In genomic region chr2:25376750-25377621, GRCh38 we compare ENCODE assay signal across 8 cellular contexts. TPM values are rescaled to one million over a fixed set of nuclear protein-coding genes. Genes with fewer than 3 reads are reported as not detected.
DNase-seq lines count a peak whose midpoint lies in the region; ATAC-seq and TF ChIP-seq lines count a peak whose summit lies in the region.

No MANE protein-coding gene starts in this region.

- H3K4me1 Mint-ChIP-seq in CD14-positive monocyte: peaks cover 39% of the 10 kb centered on the region

- no peak overlapping the region for H3K27ac ChIP-seq in coronary artery

- H3K36me3 Mint-ChIP-seq in CD14-positive monocyte: no peaks in the 10 kb centered on the region

- intact Hi-C loops in CD14-positive monocyte (cut with micrococcal nuclease): no loop called here

- peak; percentile 85 for DNase-seq in CD14-positive monocyte (ENCODE audit: low spot score)
- DNase-seq in NCI-H524 (lab: John Stamatoyannopoulos, UW): peak; percentile 59 to 85
- peak; percentile 95 for DNase-seq in activated CD4-positive, alpha-beta T cell treated with anti-CD3 and anti-CD28 coated beads for 48 hours
- peak; percentile 85 for DNase-seq in coronary artery (ENCODE audit: low spot score)
- peak; percentile 66 for DNase-seq in left lobe of liver (ENCODE audit: low spot score)
- DNase-seq in stimulated activated CD4-positive, alpha-beta T cell treated with anti-CD3 and anti-CD28 coated beads, Interleukin-2, amount 100 ng/mL, for 48 hours: peak; percentile 88 to 93

- H3K27ac Mint-ChIP-seq in CD14-positive monocyte: peak overlapping the region in 4 of 7 donors; percentile 31 to 69 (median 48)

- peak overlapping the region; percentile 65 to 81 for H3K4me3 Mint-ChIP-seq in CD14-positive monocyte

- peak overlapping the region; percentile 56 for H3K4me3 ChIP-seq in coronary artery

- ATAC-seq in GM19351 (IDR thresholded peaks at IDR 0.05; ENCODE audit: unreplicated experiment) (peak; percentile 97), HG03469 (IDR thresholded peaks at IDR 0.05; ENCODE audit: unreplicated experiment) (peak; percentile 82), left lobe of liver (peak; percentile 71)

- H3K27me3 Mint-ChIP-seq in CD14-positive monocyte (ENCODE audit: low read depth in 3 of 3): peaks cover 0 to 10% (median 8%) of the 10 kb centered on the region in 3 donors

- H3K9me3 Mint-ChIP-seq in CD14-positive monocyte: peaks cover 0 to 6% (median 0%) of the 10 kb centered on the region in 7 donors

- TF ChIP-seq CTCF in CD14-positive monocyte (IDR thresholded peaks at IDR 0.05): peak; percentile 99
- peak; percentile 88 for TF ChIP-seq CTCF in coronary artery (IDR thresholded peaks at IDR 0.05)

RNA-seq across cellular contexts. Expression of gene DNMT3A, which starts 35.3 kb away (rescaled TPM):
- polyA plus RNA-seq in CD14-positive monocyte: 1 to 10 TPM; 1.7 to 2.7 TPM
- total RNA-seq in left lobe of liver: 8.3 TPM
